In genomic region chr3:123068227-123069020, GRCh38 we compare ENCODE assay signal across 8 cellular contexts. TPM values are rescaled to one million over a fixed set of nuclear protein-coding genes. Genes with fewer than 3 reads are reported as not detected.
DNase-seq lines count a peak whose midpoint lies in the region; ATAC-seq and TF ChIP-seq lines count a peak whose summit lies in the region.

No MANE protein-coding gene starts in this region.

- CTCF ChIA-PET in HEK293 (lab: Yijun Ruan, JAX): no interaction called here

- H3K36me3 ChIP-seq in HEK293 (ENCODE audit: control insufficient read depth in 2 of 2, insufficient read depth in 1 of 2, low read length in 2 of 2) (no peaks in the 10 kb centered on the region), left lung (no peaks in the 10 kb centered on the region), uterus (no peaks in the 10 kb centered on the region)

- H3K4me3 Mint-ChIP-seq in activated naive CD8-positive, alpha-beta T cell treated with anti-CD3 and anti-CD28 coated beads, Interleukin-2, amount 50 U/mL, for 24 hours: peak overlapping the region; percentile 91

- intact Hi-C loops in left lung (cut with DNase I): no loop called here
- intact Hi-C loops in uterus (cut with DNase I; ENCODE audit: low total_unique reads): no loop called here
- intact Hi-C loops in posterior cingulate gyrus (cut with DNase I): loop anchor here (5.0 kb wide), 1 partner anchor 134 kb away; the partner anchor contains the start of gene SEC22A

- POLR2A ChIA-PET in HEK293 (lab: Yijun Ruan, JAX): interaction anchor here (0.6 to 1.7 kb wide), 3 partner anchors 8 to 134 kb away, joined by 5 to 17 read pairs (median 7); partner anchors contain the start of gene SEC22A

- peaks cover 11% of the 10 kb centered on the region for H3K36me3 Mint-ChIP-seq in activated naive CD8-positive, alpha-beta T cell treated with anti-CD3 and anti-CD28 coated beads, Interleukin-2, amount 50 U/mL, for 24 hours (ENCODE audit: low read depth)

- H3K27ac ChIP-seq in 22Rv1 (peak overlapping the region; percentile 82), HEK293 (ENCODE audit: extremely low read depth, low read depth, low read length) (no peak overlapping the region), left lung (peak overlapping the region; percentile 9 to 87), uterus (no peak overlapping the region)

- H3K9me3 ChIP-seq in HEK293 (ENCODE audit: control insufficient read depth, insufficient read depth, low read depth, low read length) (no peaks in the 10 kb centered on the region), left lung (no peaks in the 10 kb centered on the region), uterus (no peaks in the 10 kb centered on the region)

- TF ChIP-seq CTCF in 22Rv1 (IDR thresholded peaks at IDR 0.05) (peak; percentile 12; the same call in 1 of the 2 replicates), HEK293 (tag by site-specific recombination; IDR thresholded peaks at IDR 0.05) (no peak), left lung (IDR thresholded peaks at IDR 0.05) (no peak), uterus (IDR thresholded peaks at IDR 0.05) (no peak)

- H3K27me3 ChIP-seq in left lung: no peaks in the 10 kb centered on the region
- no peaks in the 10 kb centered on the region for H3K27me3 ChIP-seq in uterus

- no peak overlapping the region for H3K27ac Mint-ChIP-seq in activated naive CD8-positive, alpha-beta T cell treated with anti-CD3 and anti-CD28 coated beads, Interleukin-2, amount 50 U/mL, for 24 hours

- H3K4me1 ChIP-seq in HEK293 (ENCODE audit: control insufficient read depth, insufficient read depth, low read length) (peaks cover 11% of the 10 kb centered on the region), left lung (peaks cover 24 to 44% of the 10 kb centered on the region in 2 donors), uterus (no peaks in the 10 kb centered on the region)

- H3K4me1 Mint-ChIP-seq in activated naive CD8-positive, alpha-beta T cell treated with anti-CD3 and anti-CD28 coated beads, Interleukin-2, amount 50 U/mL, for 24 hours: peaks cover 47% of the 10 kb centered on the region

- no peak for TF ChIP-seq POLR2A in uterus (IDR thresholded peaks at IDR 0.05)

- no peak for DNase-seq in activated naive CD8-positive, alpha-beta T cell treated with anti-CD3 and anti-CD28 coated beads, Interleukin-2, amount 50 U/mL, for 24 hours
- DNase-seq in left lung (no peak), uterus (no peak), posterior cingulate gyrus (no peak), NCI-H187 treated with DMSO at 0.1 percent for 48 hours (lab: John Stamatoyannopoulos, UW) (no peak)

- ATAC-seq in activated naive CD8-positive, alpha-beta T cell treated with anti-CD3 and anti-CD28 coated beads, Interleukin-2, amount 50 U/mL, for 24 hours: no peak
- peak; percentile 6 for ATAC-seq in left lung
- ATAC-seq in HG03469 (IDR thresholded peaks at IDR 0.05; ENCODE audit: unreplicated experiment): no peak

- no peaks in the 10 kb centered on the region for H3K9me3 Mint-ChIP-seq in activated naive CD8-positive, alpha-beta T cell treated with anti-CD3 and anti-CD28 coated beads, Interleukin-2, amount 50 U/mL, for 24 hours

- no peaks in the 10 kb centered on the region for H3K27me3 Mint-ChIP-seq in activated naive CD8-positive, alpha-beta T cell treated with anti-CD3 and anti-CD28 coated beads, Interleukin-2, amount 50 U/mL, for 24 hours

- peak overlapping the region; percentile 86; the same call in 1 of the 2 replicates for H3K4me3 ChIP-seq in HEK293 (ENCODE audit: low read depth, low read length)
- H3K4me3 ChIP-seq in left lung: peak overlapping the region; percentile 90 to 94
- peak overlapping the region; percentile 41 to 96 for H3K4me3 ChIP-seq in uterus

TF ChIP-seq in HEK293, 187 proteins besides CTCF, POLR2A, EP300 and RAD21 (continues in another document):
- TF ChIP-seq, protein P1, sequence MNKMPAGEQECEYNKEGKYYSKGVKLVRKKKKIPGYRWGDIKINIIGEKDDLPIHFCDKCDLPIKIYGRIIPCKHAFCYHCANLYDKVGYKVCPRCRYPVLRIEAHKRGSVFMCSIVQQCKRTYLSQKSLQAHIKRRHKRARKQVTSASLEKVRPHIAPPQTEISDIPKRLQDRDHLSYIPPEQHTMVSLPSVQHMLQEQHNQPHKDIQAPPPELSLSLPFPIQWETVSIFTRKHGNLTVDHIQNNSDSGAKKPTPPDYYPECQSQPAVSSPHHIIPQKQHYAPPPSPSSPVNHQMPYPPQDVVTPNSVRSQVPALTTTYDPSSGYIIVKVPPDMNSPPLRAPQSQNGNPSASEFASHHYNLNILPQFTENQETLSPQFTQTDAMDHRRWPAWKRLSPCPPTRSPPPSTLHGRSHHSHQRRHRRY (tag by site-specific recombination; IDR thresholded peaks at IDR 0.05): no peak
- no peak for TF ChIP-seq ZNF518A (tag by site-specific recombination; conservative IDR thresholded peaks at IDR 0.05; ENCODE audit: low read depth)
- TF ChIP-seq, protein P2, sequence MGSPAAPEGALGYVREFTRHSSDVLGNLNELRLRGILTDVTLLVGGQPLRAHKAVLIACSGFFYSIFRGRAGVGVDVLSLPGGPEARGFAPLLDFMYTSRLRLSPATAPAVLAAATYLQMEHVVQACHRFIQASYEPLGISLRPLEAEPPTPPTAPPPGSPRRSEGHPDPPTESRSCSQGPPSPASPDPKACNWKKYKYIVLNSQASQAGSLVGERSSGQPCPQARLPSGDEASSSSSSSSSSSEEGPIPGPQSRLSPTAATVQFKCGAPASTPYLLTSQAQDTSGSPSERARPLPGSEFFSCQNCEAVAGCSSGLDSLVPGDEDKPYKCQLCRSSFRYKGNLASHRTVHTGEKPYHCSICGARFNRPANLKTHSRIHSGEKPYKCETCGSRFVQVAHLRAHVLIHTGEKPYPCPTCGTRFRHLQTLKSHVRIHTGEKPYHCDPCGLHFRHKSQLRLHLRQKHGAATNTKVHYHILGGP (tag by site-specific recombination; IDR thresholded peaks at IDR 0.05): no peak
- peak; percentile 70; the same call in 1 of the 2 replicates for TF ChIP-seq IKZF3 (tag by site-specific recombination; IDR thresholded peaks at IDR 0.05)
- no peak for TF ChIP-seq ZNF138 (tag by site-specific recombination; IDR thresholded peaks at IDR 0.05; ENCODE audit: borderline replicate concordance)
- TF ChIP-seq ZNF561 (tag by site-specific recombination; IDR thresholded peaks at IDR 0.05; ENCODE audit: borderline replicate concordance): no peak
- TF ChIP-seq ZNF585B (tag by site-specific recombination; IDR thresholded peaks at IDR 0.05): no peak
- peak; percentile 55; the same call in 1 of the 2 replicates for TF ChIP-seq SP3 (tag by site-specific recombination; IDR thresholded peaks at IDR 0.05)
- TF ChIP-seq, protein P3, sequence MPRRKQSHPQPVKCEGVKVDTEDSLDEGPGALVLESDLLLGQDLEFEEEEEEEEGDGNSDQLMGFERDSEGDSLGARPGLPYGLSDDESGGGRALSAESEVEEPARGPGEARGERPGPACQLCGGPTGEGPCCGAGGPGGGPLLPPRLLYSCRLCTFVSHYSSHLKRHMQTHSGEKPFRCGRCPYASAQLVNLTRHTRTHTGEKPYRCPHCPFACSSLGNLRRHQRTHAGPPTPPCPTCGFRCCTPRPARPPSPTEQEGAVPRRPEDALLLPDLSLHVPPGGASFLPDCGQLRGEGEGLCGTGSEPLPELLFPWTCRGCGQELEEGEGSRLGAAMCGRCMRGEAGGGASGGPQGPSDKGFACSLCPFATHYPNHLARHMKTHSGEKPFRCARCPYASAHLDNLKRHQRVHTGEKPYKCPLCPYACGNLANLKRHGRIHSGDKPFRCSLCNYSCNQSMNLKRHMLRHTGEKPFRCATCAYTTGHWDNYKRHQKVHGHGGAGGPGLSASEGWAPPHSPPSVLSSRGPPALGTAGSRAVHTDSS (tag by site-specific recombination; IDR thresholded peaks at IDR 0.05): no peak
- no peak for TF ChIP-seq ZNF629 (tag by site-specific recombination; IDR thresholded peaks at IDR 0.05)
- TF ChIP-seq ZNF354C (tag by site-specific recombination; IDR thresholded peaks at IDR 0.05; ENCODE audit: borderline replicate concordance, low read depth): no peak
- no peak for TF ChIP-seq ZNF768 (tag by site-specific recombination; IDR thresholded peaks at IDR 0.05)
- TF ChIP-seq SP2 (tag by site-specific recombination; IDR thresholded peaks at IDR 0.05): peak; percentile 66

RNA-seq across cellular contexts. Expression of gene PDIA5, which starts 1.6 kb away (rescaled TPM):
- total RNA-seq in left lung (10 to 100 TPM; 30.3 to 44.8 TPM), uterus (10 to 100 TPM in 3 of 4 donors, 1 to 10 TPM in 1; 3.6 to 38.1 (median 25.1) TPM)

RNA-seq across cellular contexts. Expression of gene SEMA5B, which starts 40.9 kb away (rescaled TPM):
- total RNA-seq in left lung (under 1 TPM; 0.61 to 0.89 TPM), uterus (10 to 100 TPM in 1 of 4 donors, 1 to 10 TPM in 1, under 1 TPM in 1, not detected in 1; 0.29 to 25.4 (median 4.5) TPM)

Comparison
In these comparisons a context has a peak if more than half of its experiments do, and no peak if none do; other contexts are left out.
1. H3K27ac ChIP-seq: peak in 22Rv1 (single experiment) and left lung (2 of 2); none in HEK293 (single experiment) and uterus (0 of 2).
2. Peak in every context shown above with its lines, with median percentiles within 50 percentile points of each other: H3K4me3 ChIP-seq.